Comparison of ENCODE assay signal across 22 cellular contexts in the genomic region with DNA sequence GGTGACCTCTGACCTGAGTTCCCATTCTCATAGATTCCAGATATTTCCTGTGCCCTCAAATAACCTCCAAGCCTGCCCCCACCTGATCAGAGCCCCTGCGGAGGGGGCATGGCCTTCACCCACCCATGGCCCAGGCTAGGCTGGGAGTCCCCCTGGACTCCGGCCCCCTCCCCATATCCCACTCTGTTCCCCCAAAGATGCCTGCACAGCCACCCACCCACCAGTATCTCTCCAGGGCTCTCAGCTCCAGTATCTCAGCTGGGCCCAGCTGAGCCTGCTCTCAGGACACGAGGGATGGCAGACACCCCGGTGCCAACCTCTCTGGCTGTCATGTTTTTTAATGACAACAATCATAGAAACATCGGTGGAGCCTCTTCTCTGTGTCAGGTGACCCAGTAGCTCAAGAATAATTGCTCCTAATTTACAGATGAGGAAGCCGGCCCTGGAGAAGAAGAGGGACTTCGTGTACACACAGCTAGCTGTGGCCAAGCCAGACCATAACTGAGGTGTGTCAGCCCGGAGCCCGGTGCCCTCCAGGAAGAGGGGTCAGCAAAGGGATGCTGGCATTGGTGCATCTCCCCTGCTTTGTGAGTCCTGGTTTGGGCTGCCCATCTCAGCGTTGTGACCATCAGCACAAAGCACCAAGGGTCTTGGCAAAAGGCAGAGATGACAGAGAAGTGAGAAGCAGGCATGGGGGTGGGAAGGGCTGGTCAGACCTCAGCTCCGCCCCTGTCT.
DNase-seq lines count a peak whose midpoint lies in the region; ATAC-seq, FAIRE-seq and TF ChIP-seq lines count a peak whose summit lies in the region.
"Had no signal": no experiment of that assay in that cellular context is flagged by ENCODE, and none has a peak within 500 bp of the region (broad histone marks: within the 10 kb centered on the region; RNA-seq: fewer than 3 reads in every experiment).

No MANE protein-coding gene starts in this region.

- no peak overlapping the region for H3K4ac ChIP-seq in mesendoderm (ENCODE audit: low read depth, low read length)

- no peak overlapping the region for H3K23ac ChIP-seq in mesendoderm (ENCODE audit: low read length)

- H3K79me1 ChIP-seq in mesendoderm (ENCODE audit: low read length) = no peaks in the 10 kb centered on the region

- in situ Hi-C loops in HepG2 (cut with HindIII; ENCODE audit: extremely low pct_ligation_motif_present, low pct_unique_long_range_greater_than_20kb) = no loop called here

- H3K27me3 ChIP-seq in ascending aorta (no peaks in the 10 kb centered on the region), HepG2 (ENCODE audit: control insufficient read depth in 1 of 2, insufficient read depth in 2 of 2, low read length in 2 of 2) (peaks cover 3 to 45% of the 10 kb centered on the region in 2 experiments; a peak in 4 of 5 replicates), mesendoderm (ENCODE audit: insufficient read depth, low read length, poor library complexity) (no peaks in the 10 kb centered on the region), H7 (ENCODE audit: control insufficient read depth, insufficient read depth, low read length) (no peaks in the 10 kb centered on the region)
- H3K27me3 ChIP-seq: adrenal gland, gastrocnemius medialis, neutrophil, transverse colon had no signal

- no peak overlapping the region for H2BK5ac ChIP-seq in mesendoderm (ENCODE audit: low read length)

- peaks cover 72% of the 10 kb centered on the region for H3K4me1 Mint-ChIP-seq in HFFc6 (ENCODE audit: low read depth)
- H3K4me1 Mint-ChIP-seq in stimulated activated naive B cell treated with anti-CD40 and anti-IgM and Interleukin-4, amounts not matched to agents 10 μg/mL and 1 μg/mL and 100 μg/mL, for 72 hours = peaks cover 0 to under 1% of the 10 kb centered on the region in 2 donors
- H3K4me1 Mint-ChIP-seq: activated CD8-positive, alpha-beta memory T cell treated with anti-CD3 and anti-CD28 coated beads, Interleukin-2, amount 10 ng/mL, durations not matched to agents 7 days and 5 days; T-cell had no signal

- TF ChIP-seq CTCF in HFFc6 (IDR thresholded peaks at IDR 0.05) (no peak), ascending aorta (IDR thresholded peaks at IDR 0.05) (no peak), HepG2 (CRISPR knock-in tag; IDR thresholded peaks at IDR 0.05) (no peak)

- H3K56ac ChIP-seq in mesendoderm (ENCODE audit: low read length) = no peak overlapping the region

- DNase-seq in HFFc6 (no peak), ascending aorta (ENCODE audit: low spot score in 2 of 2) (no peak), HepG2 (ENCODE audit: low spot score) (no peak), mesendoderm (no peak), H7 (no peak), NCI-H187 treated with DMSO at 0.1 percent for 48 hours (lab: John Stamatoyannopoulos, UW) (no peak)
- DNase-seq in stimulated activated naive B cell treated with anti-CD40 and anti-IgM and Interleukin-4, amounts not matched to agents 10 μg/mL and 1 μg/mL and 100 μg/mL, for 72 hours = no peak
- DNase-seq: activated CD4-positive, CD25-positive, alpha-beta regulatory T cell; activated CD8-positive, alpha-beta memory T cell treated with anti-CD3 and anti-CD28 coated beads, Interleukin-2, amount 10 ng/mL, durations not matched to agents 7 days and 5 days; activated naive CD4-positive, alpha-beta T cell treated with anti-CD3 and anti-CD28 coated beads for 36 hours; effector CD4-positive, alpha-beta T cell; NCI-H1048; NCI-H1694 treated with DMSO at 0.1 percent for 48 hours; NCI-H524 treated with DMSO at 0.1 percent for 48 hours; T-cell had no signal

- intact Hi-C loops in ascending aorta (cut with DNase I) = loop anchor here (5.0 kb wide), 2 partner anchors 88 to 502 kb away; a partner anchor contains a TSS
- intact Hi-C loops in HepG2 (cut with micrococcal nuclease; ENCODE audit: unreplicated experiment) = no loop called here

- no peak for TF ChIP-seq RAD21 in HepG2 (CRISPR knock-in tag; IDR thresholded peaks at IDR 0.05)

- no peak for FAIRE-seq in HepG2 (lab: Jason Lieb, UNC)

- H4K5ac ChIP-seq in mesendoderm (ENCODE audit: low read length) = no peak overlapping the region

- H2BK120ac ChIP-seq in mesendoderm (ENCODE audit: low read depth, low read length) = no peak overlapping the region

- no peaks in the 10 kb centered on the region for H3K36me3 Mint-ChIP-seq in HFFc6 (ENCODE audit: low read depth)
- no peaks in the 10 kb centered on the region for H3K36me3 Mint-ChIP-seq in stimulated activated naive B cell treated with anti-CD40 and anti-IgM and Interleukin-4, amounts not matched to agents 10 μg/mL and 1 μg/mL and 100 μg/mL, for 72 hours
- H3K36me3 Mint-ChIP-seq: activated CD8-positive, alpha-beta memory T cell treated with anti-CD3 and anti-CD28 coated beads, Interleukin-2, amount 10 ng/mL, durations not matched to agents 7 days and 5 days; T-cell had no signal

- 49% methylated on average over 11 of the region's 11 CpGs for WGBS in HepG2 (ENCODE audit: low lambda C conversion rate)
- no CpG with 5 or more reads among the region's 11 CpGs for WGBS in mesendoderm (ENCODE audit: extremely low coverage, insufficient coverage, low lambda C conversion rate)

- no peak overlapping the region for H3K4me3 Mint-ChIP-seq in HFFc6
- H3K4me3 Mint-ChIP-seq in stimulated activated naive B cell treated with anti-CD40 and anti-IgM and Interleukin-4, amounts not matched to agents 10 μg/mL and 1 μg/mL and 100 μg/mL, for 72 hours = no peak overlapping the region
- H3K4me3 Mint-ChIP-seq: activated CD8-positive, alpha-beta memory T cell treated with anti-CD3 and anti-CD28 coated beads, Interleukin-2, amount 10 ng/mL, durations not matched to agents 7 days and 5 days; activated naive CD4-positive, alpha-beta T cell treated with anti-CD3 and anti-CD28 coated beads for 36 hours; activated T-helper 1 cell treated with anti-CD3 and anti-CD28 coated beads, Interleukin-12 subunit alpha, Interleukin-12 subunit beta, Interleukin-2, Interleukin-4 antibody, amounts not matched to agents 30 ng/mL and 10 ng/mL and 1 ng/mL, durations not matched to agents 14 hours and 24 hours and 36 hours; T-cell had no signal

- TF ChIP-seq EP300 in HepG2 (IDR thresholded peaks at IDR 0.05; ENCODE audit: low read depth in 2 of 2, low read length in 2 of 2) (no peak), HepG2 (CRISPR knock-in tag; IDR thresholded peaks at IDR 0.05; ENCODE audit: borderline replicate concordance) (no peak)

- H3K9me3 ChIP-seq in ascending aorta = no peaks in the 10 kb centered on the region
- no peaks in the 10 kb centered on the region for H3K9me3 ChIP-seq in HepG2 (ENCODE audit: low read length)
- H3K9me3 ChIP-seq: adrenal gland, gastrocnemius medialis, neutrophil, psoas muscle, transverse colon had no signal

- no peaks in the 10 kb centered on the region for H3K36me3 ChIP-seq in ascending aorta
- H3K36me3 ChIP-seq in HepG2 (replicated peaks in 1 of 2; ENCODE audit: control insufficient read depth in 1 of 2, insufficient read depth in 2 of 2, low read length in 2 of 2) = no peaks in the 10 kb centered on the region
- no peaks in the 10 kb centered on the region for H3K36me3 ChIP-seq in mesendoderm (ENCODE audit: control insufficient read depth, insufficient read depth, low read length)
- H3K36me3 ChIP-seq in H7 (replicated peaks; ENCODE audit: control insufficient read depth, insufficient read depth, low read length) = no peaks in the 10 kb centered on the region
- H3K36me3 ChIP-seq: adrenal gland, gastrocnemius medialis, neutrophil, transverse colon had no signal

- H4K8ac ChIP-seq in mesendoderm (ENCODE audit: low read depth, low read length) = no peak overlapping the region

- no TSS peak for BruUV-seq in HepG2 (replicated peaks; lab: Mats Ljungman, UMichigan)

- H3K18ac ChIP-seq in mesendoderm (ENCODE audit: low read length) = no peak overlapping the region

- H3K4me2 ChIP-seq in HepG2 (ENCODE audit: low read depth, low read length) = peak overlapping the region; percentile 25; the same call in 1 of the 2 replicates
- H3K4me2 ChIP-seq in mesendoderm (ENCODE audit: low read length) = no peak overlapping the region

- H3K27ac Mint-ChIP-seq in HFFc6 = peak overlapping the region; percentile 85
- H3K27ac Mint-ChIP-seq in stimulated activated naive B cell treated with anti-CD40 and anti-IgM and Interleukin-4, amounts not matched to agents 10 μg/mL and 1 μg/mL and 100 μg/mL, for 72 hours = peak overlapping the region; percentile 0
- H3K27ac Mint-ChIP-seq: activated CD8-positive, alpha-beta memory T cell treated with anti-CD3 and anti-CD28 coated beads, Interleukin-2, amount 10 ng/mL, durations not matched to agents 7 days and 5 days; activated naive CD4-positive, alpha-beta T cell treated with anti-CD3 and anti-CD28 coated beads for 36 hours; activated T-helper 1 cell treated with anti-CD3 and anti-CD28 coated beads, Interleukin-12 subunit alpha, Interleukin-12 subunit beta, Interleukin-2, Interleukin-4 antibody, amounts not matched to agents 30 ng/mL and 10 ng/mL and 1 ng/mL, durations not matched to agents 14 hours and 24 hours and 36 hours; T-cell had no signal

- H3K4me1 ChIP-seq in ascending aorta = peaks cover 3 to 5% of the 10 kb centered on the region in 2 donors
- peaks cover 63% of the 10 kb centered on the region for H3K4me1 ChIP-seq in HepG2 (ENCODE audit: insufficient read depth, low read length)
- no peaks in the 10 kb centered on the region for H3K4me1 ChIP-seq in mesendoderm (ENCODE audit: control insufficient read depth, low read depth, low read length)
- H3K4me1 ChIP-seq: adrenal gland, gastrocnemius medialis, psoas muscle had no signal

- CTCF ChIA-PET in HepG2 (lab: Yijun Ruan, JAX; ENCODE audit: low intra/inter-chr PET ratio, low total read pairs) = no interaction called here

- H3K9ac ChIP-seq in HepG2 (ENCODE audit: insufficient read depth, low read depth, low read length) (no peak overlapping the region), mesendoderm (ENCODE audit: low read length) (no peak overlapping the region)

- no peaks in the 10 kb centered on the region for H3K9me3 Mint-ChIP-seq in HFFc6
- H3K9me3 Mint-ChIP-seq in stimulated activated naive B cell treated with anti-CD40 and anti-IgM and Interleukin-4, amounts not matched to agents 10 μg/mL and 1 μg/mL and 100 μg/mL, for 72 hours = no peaks in the 10 kb centered on the region
- H3K9me3 Mint-ChIP-seq: activated naive CD4-positive, alpha-beta T cell treated with anti-CD3 and anti-CD28 coated beads for 36 hours; activated T-helper 1 cell treated with anti-CD3 and anti-CD28 coated beads, Interleukin-12 subunit alpha, Interleukin-12 subunit beta, Interleukin-2, Interleukin-4 antibody, amounts not matched to agents 30 ng/mL and 10 ng/mL and 1 ng/mL, durations not matched to agents 14 hours and 24 hours and 36 hours; T-cell had no signal

- no peak overlapping the region for H2BK15ac ChIP-seq in mesendoderm (replicated peaks; ENCODE audit: low read depth)

- H2AK5ac ChIP-seq in mesendoderm (ENCODE audit: low read length) = no peak overlapping the region

- H3K27ac ChIP-seq in ascending aorta = peak overlapping the region; percentile 23 to 76
- H3K27ac ChIP-seq in HepG2 (ENCODE audit: extremely low read length, insufficient read depth, low read length) = no peak overlapping the region
- H3K27ac ChIP-seq in mesendoderm (ENCODE audit: low read depth, low read length) = no peak overlapping the region
- H3K27ac ChIP-seq: HL-60, neutrophil, psoas muscle, transverse colon had no signal

- H3K27me3 Mint-ChIP-seq in HFFc6 (ENCODE audit: insufficient read depth) = no peaks in the 10 kb centered on the region; the same call in 1 of the 2 replicates
- peaks cover 10 to 15% of the 10 kb centered on the region in 2 donors for H3K27me3 Mint-ChIP-seq in stimulated activated naive B cell treated with anti-CD40 and anti-IgM and Interleukin-4, amounts not matched to agents 10 μg/mL and 1 μg/mL and 100 μg/mL, for 72 hours

- no peak overlapping the region for H2AFZ ChIP-seq in HepG2 (ENCODE audit: low read length)

- H3K4me3 ChIP-seq in ascending aorta (no peak overlapping the region), HepG2 (replicated peaks in 1 of 3; ENCODE audit: insufficient read depth in 1 of 3, low read depth in 2 of 3, low read length in 3 of 3) (no peak overlapping the region), mesendoderm (ENCODE audit: low read length) (no peak overlapping the region), H7 (ENCODE audit: insufficient read depth, low read depth, low read length) (no peak overlapping the region)
- H3K4me3 ChIP-seq: adrenal gland, gastrocnemius medialis, psoas muscle, transverse colon had no signal

- no peaks in the 10 kb centered on the region for H4K20me1 ChIP-seq in HepG2 (ENCODE audit: insufficient read depth, low read length)

- POLR2A ChIA-PET in HepG2 (lab: Yijun Ruan, JAX) = interaction anchor here (1.1 kb wide), 1 partner anchor 39 kb away, joined by 4 read pairs; no protein-coding TSS in a partner anchor

- no peak for TF ChIP-seq POLR2A in HepG2 (IDR thresholded peaks at IDR 0.05; ENCODE audit: insufficient read depth in 1 of 2, low read depth in 2 of 2, low read length in 2 of 2)

- no peak for ATAC-seq in HepG2
- no peak for ATAC-seq in stimulated activated naive B cell treated with anti-CD40 and anti-IgM and Interleukin-4, amounts not matched to agents 10 μg/mL and 1 μg/mL and 100 μg/mL, for 72 hours (replicated peaks)
- ATAC-seq: activated CD8-positive, alpha-beta memory T cell treated with anti-CD3 and anti-CD28 coated beads, Interleukin-2, amount 10 ng/mL, durations not matched to agents 7 days and 5 days; T-cell had no signal

- H3K79me2 ChIP-seq in HepG2 (ENCODE audit: insufficient read depth, low read length) (no peaks in the 10 kb centered on the region), mesendoderm (ENCODE audit: control insufficient read depth, insufficient read depth, low read length) (no peaks in the 10 kb centered on the region)

Comparison
In these comparisons a context has a peak if more than half of its experiments do, and no peak if none do; other contexts are left out.
1. H3K27ac ChIP-seq: peak in ascending aorta (2 of 2); none in HepG2 (single experiment) and mesendoderm (single experiment).